In the genomic region with DNA sequence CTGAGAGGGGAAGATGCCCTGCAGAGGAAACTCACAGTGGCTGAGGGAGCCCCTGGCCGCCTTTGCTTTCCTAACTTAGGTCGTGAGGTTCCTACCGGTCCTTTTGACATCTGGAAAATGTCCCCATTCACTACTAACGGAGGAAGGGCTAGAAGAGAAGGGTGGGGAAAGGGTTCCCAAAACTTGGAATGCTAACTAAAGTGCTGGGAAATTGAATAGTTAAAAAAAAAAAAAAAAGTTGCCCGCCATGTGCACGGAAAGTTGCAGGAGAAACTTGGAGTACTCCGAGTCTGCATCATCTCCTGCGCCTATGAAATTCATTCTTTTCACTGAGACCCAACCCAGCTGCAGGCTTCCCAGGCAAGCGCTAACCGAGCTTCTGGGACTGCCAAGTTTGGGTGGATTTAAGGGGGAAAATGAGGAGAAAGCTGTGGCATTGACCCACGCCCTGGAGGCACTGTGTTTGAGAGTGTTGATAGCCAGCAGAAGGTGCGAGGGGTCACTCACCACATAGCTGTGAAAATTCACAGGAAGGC, we compare ENCODE assay signal across 10 cellular contexts. TPM values are rescaled to one million over a fixed set of nuclear protein-coding genes. Genes with fewer than 3 reads are reported as not detected.
DNase-seq lines count a peak whose midpoint lies in the region; ATAC-seq, FAIRE-seq and TF ChIP-seq lines count a peak whose summit lies in the region.
"Had no signal": no experiment of that assay in that cellular context is flagged by ENCODE, and none has a peak within 500 bp of the region (broad histone marks: within the 10 kb centered on the region; RNA-seq: fewer than 3 reads in every experiment).

No MANE protein-coding gene starts in this region.

- no peak for FAIRE-seq in A549 (lab: Jason Lieb, UNC)

- CTCF ChIA-PET in A549 (lab: Yijun Ruan, JAX) = interaction anchor here (0.8 to 14.5 kb wide), 2 partner anchors 143 to 274 kb away, joined by 3 to 187 read pairs; no protein-coding TSS in a partner anchor
- CTCF ChIA-PET in activated CD4-positive, alpha-beta memory T cell treated with anti-CD3 and anti-CD28 coated beads for 36 hours (lab: Charles Lee) = no interaction called here

- H3K27ac ChIP-seq in A549 = no peak overlapping the region; a peak in 1 of 6 replicates
- H3K27ac ChIP-seq in fibroblast of lung (ENCODE audit: insufficient read depth, low read length) = peak overlapping the region; percentile 72
- H3K27ac ChIP-seq in neural cell (ENCODE audit: low read length) = no peak overlapping the region

- peaks cover 2% of the 10 kb centered on the region for H3K4me1 Mint-ChIP-seq in activated CD4-positive, alpha-beta memory T cell treated with anti-CD3 and anti-CD28 coated beads for 36 hours (ENCODE audit: low read depth)
- H3K4me1 Mint-ChIP-seq: central memory CD8-positive, alpha-beta T cell had no signal

- TF ChIP-seq CTCF in A549 (IDR thresholded peaks at IDR 0.05) (no peak), fibroblast of lung (conservative IDR thresholded peaks at IDR 0.05 in 1 of 2, IDR thresholded peaks at IDR 0.05 in 1 of 2; ENCODE audit: low read depth in 1 of 2, low read length in 2 of 2) (no peak), neural cell (IDR thresholded peaks at IDR 0.05; ENCODE audit: poor library complexity, severe bottlenecking) (no peak)

- TF ChIP-seq RAD21 in A549 (conservative IDR thresholded peaks at IDR 0.05 in 1 of 2, IDR thresholded peaks at IDR 0.05 in 1 of 2) = no peak
- TF ChIP-seq RAD21 in neural cell (conservative IDR thresholded peaks at IDR 0.05) = no peak

- H3K36me3 ChIP-seq in MG63 (0 out of 2 replicates have a peak, but pooled peaks cover 3% of the 10 kb centered on the region), fibroblast of lung (ENCODE audit: control insufficient read depth, insufficient read depth, low read length) (no peaks in the 10 kb centered on the region), neural cell (ENCODE audit: insufficient read depth, low read length) (no peaks in the 10 kb centered on the region)

- no peaks in the 10 kb centered on the region for H3K9me3 Mint-ChIP-seq in activated CD4-positive, alpha-beta memory T cell treated with anti-CD3 and anti-CD28 coated beads for 36 hours
- H3K9me3 Mint-ChIP-seq: CD8-positive, alpha-beta T cell; central memory CD8-positive, alpha-beta T cell had no signal

- H3K4me1 ChIP-seq in A549 (no peaks in the 10 kb centered on the region), fibroblast of lung (ENCODE audit: control insufficient read depth, extremely low read depth, insufficient read depth, low read length) (peaks cover 10% of the 10 kb centered on the region)

- no peaks in the 10 kb centered on the region for H3F3A ChIP-seq in neural cell (ENCODE audit: insufficient read depth, low read length, poor library complexity, severe bottlenecking)

- H3K9ac ChIP-seq in fibroblast of lung (ENCODE audit: insufficient read depth, low read length) (peak overlapping the region; percentile 73), neural cell (ENCODE audit: low read length) (no peak overlapping the region)

- H4K20me1 ChIP-seq in fibroblast of lung (ENCODE audit: control insufficient read depth, extremely low read depth, insufficient read depth, low read length) = no peaks in the 10 kb centered on the region
- no peaks in the 10 kb centered on the region for H4K20me1 ChIP-seq in neural cell (ENCODE audit: insufficient read depth)

- H3K79me2 ChIP-seq in fibroblast of lung (ENCODE audit: control insufficient read depth, insufficient read depth, low read length) (peaks cover 43% of the 10 kb centered on the region), neural cell (replicated peaks; ENCODE audit: insufficient read depth, low read length) (no peaks in the 10 kb centered on the region)

- no peaks in the 10 kb centered on the region for H3K9me3 ChIP-seq in A549
- no peaks in the 10 kb centered on the region for H3K9me3 ChIP-seq in MG63
- no peaks in the 10 kb centered on the region for H3K9me3 ChIP-seq in fibroblast of lung (ENCODE audit: control insufficient read depth, insufficient read depth, low read depth, low read length)
- H3K9me3 ChIP-seq in neural cell (ENCODE audit: low read length) = no peaks in the 10 kb centered on the region

- H2AFZ ChIP-seq in fibroblast of lung (ENCODE audit: low read length) (no peak overlapping the region), neural cell (ENCODE audit: low read depth, low read length) (no peak overlapping the region)

- H3K4me3 Mint-ChIP-seq in activated CD4-positive, alpha-beta memory T cell treated with anti-CD3 and anti-CD28 coated beads for 36 hours = no peak overlapping the region
- H3K4me3 Mint-ChIP-seq: CD8-positive, alpha-beta T cell; central memory CD8-positive, alpha-beta T cell had no signal

- WGBS in A549 (ENCODE audit: missing lambda C conversion rate) = 37% methylated on average over 12 of the region's 12 CpGs

- no peak for TF ChIP-seq EP300 in A549 (IDR thresholded peaks at IDR 0.05)
- TF ChIP-seq EP300 in neural cell (conservative IDR thresholded peaks at IDR 0.05; ENCODE audit: poor library complexity, severe bottlenecking) = no peak

- H3K36me3 Mint-ChIP-seq in activated CD4-positive, alpha-beta memory T cell treated with anti-CD3 and anti-CD28 coated beads for 36 hours = no peaks in the 10 kb centered on the region
- H3K36me3 Mint-ChIP-seq: CD8-positive, alpha-beta T cell had no signal

- no peak for TF ChIP-seq POLR2A in A549 (IDR thresholded peaks at IDR 0.05; ENCODE audit: low read length)

- intact Hi-C loops in activated CD4-positive, alpha-beta memory T cell treated with anti-CD3 and anti-CD28 coated beads for 36 hours (cut with micrococcal nuclease) = no loop called here

- DNase-seq in A549 (ENCODE audit: low read depth in 1 of 2, low spot score in 1 of 2) (no peak), MG63 (no peak), fibroblast of lung (ENCODE audit: low read depth in 2 of 2) (peak; percentile 16 to 48), SHP77 treated with DMSO at 0.1 percent for 48 hours (lab: John Stamatoyannopoulos, UW) (no peak), SK-N-DZ (ENCODE audit: low spot score) (no peak)
- DNase-seq in activated CD4-positive, alpha-beta memory T cell treated with anti-CD3 and anti-CD28 coated beads for 36 hours = no peak
- DNase-seq: CD8-positive, alpha-beta T cell had no signal

- no peak for ATAC-seq in A549
- ATAC-seq in GM19467 (IDR thresholded peaks at IDR 0.05; ENCODE audit: unreplicated experiment) = no peak
- ATAC-seq: CD8-positive, alpha-beta T cell had no signal

- H3K27me3 Mint-ChIP-seq in activated CD4-positive, alpha-beta memory T cell treated with anti-CD3 and anti-CD28 coated beads for 36 hours = peaks cover 54% of the 10 kb centered on the region

- H3K27ac Mint-ChIP-seq in activated CD4-positive, alpha-beta memory T cell treated with anti-CD3 and anti-CD28 coated beads for 36 hours = no peak overlapping the region
- H3K27ac Mint-ChIP-seq: CD8-positive, alpha-beta T cell had no signal

- H3K4me3 ChIP-seq in A549 (peak overlapping the region; percentile 52), MG63 (peak overlapping the region; percentile 67), fibroblast of lung (replicated peaks in 1 of 4; ENCODE audit: control extremely low read depth in 1 of 4, insufficient read depth in 1 of 4, low read depth in 3 of 4, low read length in 4 of 4) (peak overlapping the region; percentile 49 to 97 (median 73)), neural cell (ENCODE audit: low read length) (peak overlapping the region; percentile 66)

- H3K9me2 ChIP-seq in neural cell (ENCODE audit: insufficient read depth, low read length) = no peaks in the 10 kb centered on the region

- H3K27me3 ChIP-seq in MG63 (no peaks in the 10 kb centered on the region), fibroblast of lung (ENCODE audit: control insufficient read depth, insufficient read depth, low read length) (no peaks in the 10 kb centered on the region), neural cell (ENCODE audit: insufficient read depth, low read depth, low read length) (peaks cover 37% of the 10 kb centered on the region)

- POLR2A ChIA-PET in A549 (lab: Yijun Ruan, JAX) = no interaction called here
- POLR2A ChIA-PET in activated CD4-positive, alpha-beta memory T cell treated with anti-CD3 and anti-CD28 coated beads for 36 hours (lab: Charles Lee) = no interaction called here

- H3K4me2 ChIP-seq in A549 (peak overlapping the region; percentile 88), fibroblast of lung (ENCODE audit: extremely low read depth, insufficient read depth, low read length) (peak overlapping the region; percentile 95), neural cell (ENCODE audit: low read length) (no peak overlapping the region)

TF ChIP-seq in A549, 52 proteins besides CTCF, POLR2A, EP300 and RAD21 (continues in another document):
- no peak for TF ChIP-seq RNF2 (IDR thresholded peaks at IDR 0.05; ENCODE audit: borderline replicate concordance, low read depth)
- no peak for TF ChIP-seq HOXB5 (CRISPR knock-in tag; IDR thresholded peaks at IDR 0.05)

TF ChIP-seq in neural cell, 6 proteins besides CTCF, POLR2A, EP300 and RAD21 (continues in another document):
- no peak for TF ChIP-seq MXI1 (conservative IDR thresholded peaks at IDR 0.05; ENCODE audit: poor library complexity, severe bottlenecking)

RNA-seq across cellular contexts. Expression of gene TIMP3, which starts 0.9 kb away (rescaled TPM):
- 1.7 and 2.1 TPM in 2 replicates for polyA plus RNA-seq in A549 (2011; rRNA removed)
- polyA plus RNA-seq in A549 (2012; cell fraction: cytosol; rRNA removed) = 1.2 and 1.8 TPM in 2 replicates
- 2.1 and 2.4 TPM in 2 replicates for polyA plus RNA-seq in A549 (2012; cell fraction: nucleus; rRNA removed)
- polyA plus RNA-seq in A549 (2017; fragmentation: RNase III; extraction: RNeasy Plus Mini Kit Qiagen cat#74134 plus additional on column Dnase treatment) = 0.97 to 1.6 TPM (median 1.4 TPM) in 3 replicates
- 1.8 and 1.9 TPM in 2 replicates for polyA minus RNA-seq in A549 (2011; rRNA and poly(A)+ RNA removed)
- total RNA-seq in MG63 (2014; rRNA removed; shearing (Covaris generic); ENCODE audit: low replicate concordance) = 63.3 and 67.5 TPM in 2 replicates
- 145 and 242 TPM in 2 replicates for total RNA-seq in fibroblast of lung
- polyA plus RNA-seq in fibroblast of lung = 211 and 375 TPM in 2 replicates
- polyA plus RNA-seq in fibroblast of lung (2012) = 182 and 348 TPM in 2 replicates
- 214 and 341 TPM in 2 replicates for polyA minus RNA-seq in fibroblast of lung (ENCODE audit: low replicate concordance)
- 0.48 and 0.72 TPM in 2 replicates for polyA plus RNA-seq in neural cell
- polyA minus RNA-seq in neural cell = 0.46 and 0.73 TPM in 2 replicates
- polyA plus RNA-seq in SK-N-DZ (2014; cell fraction: cytosol; rRNA removed) = not detected in 2 replicates
- 0.09 TPM in 1 of 2 replicates, not detected in the other for polyA plus RNA-seq in SK-N-DZ (2014; cell fraction: nucleus; rRNA removed)
- total RNA-seq in activated CD4-positive, alpha-beta memory T cell treated with anti-CD3 and anti-CD28 coated beads for 36 hours = not detected
- total RNA-seq: CD8-positive, alpha-beta T cell had no signal

Comparison
In these comparisons a context has a peak if more than half of its experiments do, and no peak if none do; other contexts are left out.
1. DNase-seq: peak in fibroblast of lung (2 of 2); none in A549 (0 of 2), MG63 (single experiment), SHP77 treated with DMSO at 0.1 percent for 48 hours (single experiment), SK-N-DZ (single experiment) and activated CD4-positive, alpha-beta memory T cell treated with anti-CD3 and anti-CD28 coated beads for 36 hours (single experiment).
2. RNA of gene TIMP3, which starts 0.9 kb away (total RNA-seq): 145 to 242 TPM in fibroblast of lung and 63.3 to 67.5 TPM in MG63; not detected in activated CD4-positive, alpha-beta memory T cell treated with anti-CD3 and anti-CD28 coated beads for 36 hours; every median in the first group is over 10 times any median in the second.
3. Peak in every context shown above with its lines, with median percentiles within 50 percentile points of each other: H3K4me3 ChIP-seq.